15 cellular contexts compared by ENCODE assay signal in the genomic region with DNA sequence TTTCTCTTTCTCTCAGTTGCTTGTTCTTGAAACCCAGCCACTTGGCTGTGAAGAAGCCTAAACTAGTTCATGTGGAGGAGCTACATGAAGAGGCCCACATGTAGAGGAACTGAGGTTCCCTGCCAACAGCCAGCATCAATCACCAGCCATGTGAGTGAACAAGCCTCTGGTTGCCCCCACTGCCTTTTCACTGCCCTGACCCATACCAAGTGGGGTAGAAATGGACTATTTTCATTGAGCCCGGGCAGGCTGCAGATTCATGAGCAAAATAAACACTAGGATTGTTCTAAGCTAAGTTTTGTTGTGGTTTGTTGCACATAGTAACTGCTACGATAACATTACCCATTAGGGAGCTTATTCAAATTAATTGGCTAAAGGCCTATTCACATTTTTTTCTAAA.
"Had no signal": no experiment of that assay in that cellular context is flagged by ENCODE, and none has a peak within 500 bp of the region (broad histone marks: within the 10 kb centered on the region; RNA-seq: fewer than 3 reads in every experiment).

No MANE protein-coding gene starts in this region.

- H3K9me3 ChIP-seq: tibial artery, uterus had no signal

- H3K4me1 ChIP-seq: tibial artery, uterus had no signal

- H3K79me2 ChIP-seq: hepatocyte had no signal

- ATAC-seq: left lobe of liver; natural killer cell treated with Interleukin-12 subunit alpha and Interleukin-12 subunit beta and Interleukin-15 and Interleukin-18, amount 100 ng/mL, for 72 hours; T-cell had no signal

- H3K4me3 ChIP-seq: dorsolateral prefrontal cortex, hepatocyte, SK-N-MC, tibial artery, uterus had no signal

- DNase-seq: activated CD4-positive, CD25-positive, alpha-beta regulatory T cell treated with anti-CD3 and anti-CD28 coated beads, Interleukin-2, amount 50 U/mL, for 72 hours; activated naive CD4-positive, alpha-beta T cell treated with anti-CD3 and anti-CD28 coated beads, Interleukin-2, amount 10 ng/mL, durations not matched to agents 7 days and 5 days; erythroblast; islet precursor cell; occipital lobe; stimulated activated CD4-positive, alpha-beta T cell treated with anti-CD3 and anti-CD28 coated beads, Interleukin-2, amount 100 ng/mL, for 24 hours; T-cell; T1000; tibial artery had no signal

- H2AFZ ChIP-seq: hepatocyte had no signal

- H3K4me2 ChIP-seq: hepatocyte had no signal

- H3K27ac ChIP-seq: dorsolateral prefrontal cortex, hepatocyte, SK-N-MC, tibial artery, uterus had no signal

- H3K36me3 ChIP-seq: tibial artery, uterus had no signal

- H3K27me3 ChIP-seq: hepatocyte, tibial artery, uterus had no signal
